In genomic region chr1:113219828-113220227, GRCh38 we compare ENCODE assay signal across 22 cellular contexts.
DNase-seq lines count a peak whose midpoint lies in the region; ATAC-seq, FAIRE-seq and TF ChIP-seq lines count a peak whose summit lies in the region.
"Had no signal": no experiment of that assay in that cellular context is flagged by ENCODE, and none has a peak within 500 bp of the region (broad histone marks: within the 10 kb centered on the region; RNA-seq: fewer than 3 reads in every experiment).

No MANE protein-coding gene starts in this region.

- no peak overlapping the region for H3K23ac ChIP-seq in mesendoderm (ENCODE audit: low read length)

- intact Hi-C loops in Caco-2 (cut with micrococcal nuclease; ENCODE audit: unreplicated experiment) = loop anchor here (2.0 to 5.0 kb wide), 3 partner anchors 13 to 171 kb away; partner anchors contain the start of gene MAGI3
- intact Hi-C loops in pancreas (cut with DNase I) = no loop called here
- intact Hi-C loops in activated CD4-positive, alpha-beta memory T cell treated with anti-CD3 and anti-CD28 coated beads for 36 hours (cut with micrococcal nuclease) = no loop called here

- no peak overlapping the region for H3K27ac ChIP-seq in GM23338 (ENCODE audit: low read depth)
- no peak overlapping the region for H3K27ac ChIP-seq in mesendoderm (ENCODE audit: low read depth, low read length)
- H3K27ac ChIP-seq in pancreas = no peak overlapping the region
- H3K27ac ChIP-seq: GM23248, HL-60 had no signal

- no peaks in the 10 kb centered on the region for H4K20me1 ChIP-seq in GM23338 (replicated peaks; ENCODE audit: insufficient read depth)

- no peak overlapping the region for H4K5ac ChIP-seq in mesendoderm (ENCODE audit: low read length)

- no peaks in the 10 kb centered on the region for H3K27me3 Mint-ChIP-seq in Caco-2 (ENCODE audit: insufficient read depth, unreplicated experiment)
- H3K27me3 Mint-ChIP-seq in GM23338 (ENCODE audit: insufficient read depth, low read depth, poor library complexity) = peaks cover 3% of the 10 kb centered on the region
- peaks cover 2% of the 10 kb centered on the region; the same call in 1 of the 2 replicates for H3K27me3 Mint-ChIP-seq in WTC11 (ENCODE audit: low read depth)
- no peaks in the 10 kb centered on the region for H3K27me3 Mint-ChIP-seq in activated CD4-positive, alpha-beta memory T cell treated with anti-CD3 and anti-CD28 coated beads for 36 hours

- TF ChIP-seq CTCF in Caco-2 (IDR thresholded peaks at IDR 0.05; ENCODE audit: insufficient read depth in 1 of 2, low read depth in 1 of 2, low read length in 1 of 2, severe bottlenecking in 1 of 2, unreplicated experiment in 1 of 2) (no peak), GM23338 (conservative IDR thresholded peaks at IDR 0.05; ENCODE audit: low read depth in 2 of 2) (no peak), WTC11 (IDR thresholded peaks at IDR 0.05) (no peak), pancreas (IDR thresholded peaks at IDR 0.05) (no peak)

- peaks cover 7% of the 10 kb centered on the region; the same call in 1 of the 2 replicates for H3K9me2 ChIP-seq in GM23338 (ENCODE audit: insufficient read depth)

- ATAC-seq in GM23338 (peak; percentile 27), WTC11 (peak; percentile 13; the same call in 1 of the 2 replicates), HG03442 (IDR thresholded peaks at IDR 0.05; ENCODE audit: unreplicated experiment) (no peak), pancreas (no peak)

- H2BK120ac ChIP-seq in mesendoderm (ENCODE audit: low read depth, low read length) = peak overlapping the region; percentile 86

- POLR2A ChIA-PET in Caco-2 (lab: Charles Lee) = no interaction called here
- POLR2A ChIA-PET in WTC11 (lab: Charles Lee) = no interaction called here
- POLR2A ChIA-PET in activated CD4-positive, alpha-beta memory T cell treated with anti-CD3 and anti-CD28 coated beads for 36 hours (lab: Charles Lee) = no interaction called here

- peaks cover 16% of the 10 kb centered on the region for H3K9me3 Mint-ChIP-seq in Caco-2 (ENCODE audit: unreplicated experiment)
- H3K9me3 Mint-ChIP-seq in GM23338 = peaks cover 14% of the 10 kb centered on the region
- peaks cover 16% of the 10 kb centered on the region for H3K9me3 Mint-ChIP-seq in WTC11
- peaks cover 6% of the 10 kb centered on the region for H3K9me3 Mint-ChIP-seq in activated CD4-positive, alpha-beta memory T cell treated with anti-CD3 and anti-CD28 coated beads for 36 hours

- H2AK5ac ChIP-seq in mesendoderm (ENCODE audit: low read length) = peak overlapping the region; percentile 80

- no peaks in the 10 kb centered on the region for H3K79me1 ChIP-seq in mesendoderm (ENCODE audit: low read length)

- H3K4me2 ChIP-seq in GM23338 (no peak overlapping the region), mesendoderm (ENCODE audit: low read length) (no peak overlapping the region)

- H3K9ac ChIP-seq in mesendoderm (ENCODE audit: low read length) = peak overlapping the region; percentile 30
- H3K9ac ChIP-seq: GM23248 had no signal

- H3K27ac Mint-ChIP-seq in Caco-2 (ENCODE audit: unreplicated experiment) (peak overlapping the region; percentile 75), GM23338 (no peak overlapping the region), WTC11 (no peak overlapping the region)
- no peak overlapping the region for H3K27ac Mint-ChIP-seq in activated CD4-positive, alpha-beta memory T cell treated with anti-CD3 and anti-CD28 coated beads for 36 hours
- H3K27ac Mint-ChIP-seq: CD4-positive, CD25-positive, alpha-beta regulatory T cell; CD8-positive, alpha-beta memory T cell had no signal

- no peak overlapping the region for H3K4me3 ChIP-seq in Caco-2 (ENCODE audit: low read depth, low read length)
- no peak overlapping the region for H3K4me3 ChIP-seq in GM23338
- H3K4me3 ChIP-seq in mesendoderm (ENCODE audit: low read length) = no peak overlapping the region
- no peak overlapping the region for H3K4me3 ChIP-seq in pancreas
- H3K4me3 ChIP-seq: GM23248 had no signal

- DNase-seq in Caco-2 (no peak), GM23338 (ENCODE audit: low spot score) (no peak), WTC11 (ENCODE audit: low spot score) (no peak), mesendoderm (no peak), pancreas (no peak)
- DNase-seq in activated CD4-positive, alpha-beta memory T cell treated with anti-CD3 and anti-CD28 coated beads for 36 hours = no peak
- DNase-seq: C1 segment of cervical spinal cord; CD4-positive, CD25-positive, alpha-beta regulatory T cell; CD8-positive, alpha-beta memory T cell; COR-L47; GM23248; IMR-90; KBM-7 had no signal

- H2BK5ac ChIP-seq in mesendoderm (ENCODE audit: low read length) = peak overlapping the region; percentile 89

- H3F3A ChIP-seq in GM23338 (replicated peaks; ENCODE audit: low read depth) = no peaks in the 10 kb centered on the region

- H3K56ac ChIP-seq in mesendoderm (ENCODE audit: low read length) = peak overlapping the region; percentile 85

- peaks cover 5% of the 10 kb centered on the region; the same call in 1 of the 2 replicates for H3K9me3 ChIP-seq in Caco-2
- H3K9me3 ChIP-seq in pancreas = no peaks in the 10 kb centered on the region
- H3K9me3 ChIP-seq: BE2C had no signal

- H3K4me3 Mint-ChIP-seq in Caco-2 (ENCODE audit: unreplicated experiment) (no peak overlapping the region), GM23338 (no peak overlapping the region), WTC11 (no peak overlapping the region)
- H3K4me3 Mint-ChIP-seq in activated CD4-positive, alpha-beta memory T cell treated with anti-CD3 and anti-CD28 coated beads for 36 hours = no peak overlapping the region
- H3K4me3 Mint-ChIP-seq: CD4-positive, CD25-positive, alpha-beta regulatory T cell; CD8-positive, alpha-beta memory T cell; H9 had no signal

- H2BK15ac ChIP-seq in mesendoderm (replicated peaks; ENCODE audit: low read depth) = no peak overlapping the region

- peak overlapping the region; percentile 60 for H3K4ac ChIP-seq in mesendoderm (ENCODE audit: low read depth, low read length)

- FAIRE-seq in pancreas (lab: Jason Lieb, UNC) = no peak
- FAIRE-seq: A204.1, D721Med, G401.6, GM12891, GM19239 had no signal

- peak overlapping the region; percentile 66; the same call in 1 of the 2 replicates for H2AFZ ChIP-seq in GM23338
- H2AFZ ChIP-seq: GM23248 had no signal

- BruUV-seq in Caco-2 (replicated peaks; lab: Mats Ljungman, UMichigan) = no TSS peak

- CTCF ChIA-PET in Caco-2 (lab: Charles Lee) (interaction anchor here (0.8 kb wide), 1 partner anchor 13 kb away, joined by 4 read pairs; no protein-coding TSS in a partner anchor), WTC11 (lab: Charles Lee) (interaction anchor here (0.6 to 2.7 kb wide), 25 partner anchors 10 to 758 kb away, joined by 3 to 21 read pairs (median 5); no protein-coding TSS in a partner anchor)
- CTCF ChIA-PET in activated CD4-positive, alpha-beta memory T cell treated with anti-CD3 and anti-CD28 coated beads for 36 hours (lab: Charles Lee) = no interaction called here

- H3K79me2 ChIP-seq in GM23338 (replicated peaks; ENCODE audit: insufficient read depth) = no peaks in the 10 kb centered on the region
- no peaks in the 10 kb centered on the region for H3K79me2 ChIP-seq in mesendoderm (ENCODE audit: control insufficient read depth, insufficient read depth, low read length)

- H3K4me1 ChIP-seq in Caco-2 (peaks cover 39% of the 10 kb centered on the region), GM23338 (ENCODE audit: insufficient read depth) (peaks cover 9% of the 10 kb centered on the region), mesendoderm (ENCODE audit: control insufficient read depth, low read depth, low read length) (peaks cover 19% of the 10 kb centered on the region), pancreas (peaks cover 11 to 18% (median 16%) of the 10 kb centered on the region in 3 donors)

- WGBS in mesendoderm (ENCODE audit: extremely low coverage, insufficient coverage, low lambda C conversion rate) = no CpG with 5 or more reads among the region's 5 CpGs
- WGBS in pancreas, 2 donors = 73 to 76% methylated on average over 5 of the region's 5 CpGs

- H3K36me3 ChIP-seq in Caco-2 (ENCODE audit: control insufficient read depth, insufficient read depth, low read length) = no peaks in the 10 kb centered on the region
- no peaks in the 10 kb centered on the region for H3K36me3 ChIP-seq in GM23338 (ENCODE audit: insufficient read depth)
- no peaks in the 10 kb centered on the region for H3K36me3 ChIP-seq in mesendoderm (ENCODE audit: control insufficient read depth, insufficient read depth, low read length)
- H3K36me3 ChIP-seq in pancreas = no peaks in the 10 kb centered on the region
- H3K36me3 ChIP-seq: BE2C had no signal

- peak overlapping the region; percentile 89 for H3K18ac ChIP-seq in mesendoderm (ENCODE audit: low read length)

- H4K8ac ChIP-seq in mesendoderm (ENCODE audit: low read depth, low read length) = no peak overlapping the region

- H3K36me3 Mint-ChIP-seq in Caco-2 (ENCODE audit: insufficient read depth, unreplicated experiment) (no peaks in the 10 kb centered on the region), GM23338 (ENCODE audit: low read depth) (peaks cover 11% of the 10 kb centered on the region), WTC11 (peaks cover 11% of the 10 kb centered on the region)
- no peaks in the 10 kb centered on the region for H3K36me3 Mint-ChIP-seq in activated CD4-positive, alpha-beta memory T cell treated with anti-CD3 and anti-CD28 coated beads for 36 hours
- H3K36me3 Mint-ChIP-seq: CD4-positive, CD25-positive, alpha-beta regulatory T cell had no signal

- H3K4me1 Mint-ChIP-seq in Caco-2 (ENCODE audit: low read depth, unreplicated experiment) (peaks cover 34% of the 10 kb centered on the region), GM23338 (peaks cover 16% of the 10 kb centered on the region; the same call in 2 of the 3 replicates), WTC11 (peaks cover 23% of the 10 kb centered on the region)
- no peaks in the 10 kb centered on the region for H3K4me1 Mint-ChIP-seq in activated CD4-positive, alpha-beta memory T cell treated with anti-CD3 and anti-CD28 coated beads for 36 hours (ENCODE audit: low read depth)
- H3K4me1 Mint-ChIP-seq: CD8-positive, alpha-beta memory T cell had no signal

- H3K27me3 ChIP-seq in Caco-2 (replicated peaks; ENCODE audit: control insufficient read depth, insufficient read depth, low read length) (no peaks in the 10 kb centered on the region), GM23338 (ENCODE audit: insufficient read depth) (no peaks in the 10 kb centered on the region), mesendoderm (ENCODE audit: insufficient read depth, low read length, poor library complexity) (no peaks in the 10 kb centered on the region), pancreas (no peaks in the 10 kb centered on the region)
- H3K27me3 ChIP-seq: BE2C had no signal

Comparison
In these comparisons a context has a peak if more than half of its experiments do, and no peak if none do; other contexts are left out.
1. ATAC-seq: peak in GM23338 (single experiment) and WTC11 (single experiment); none in HG03442 (single experiment) and pancreas (0 of 4).